In the genomic region with DNA sequence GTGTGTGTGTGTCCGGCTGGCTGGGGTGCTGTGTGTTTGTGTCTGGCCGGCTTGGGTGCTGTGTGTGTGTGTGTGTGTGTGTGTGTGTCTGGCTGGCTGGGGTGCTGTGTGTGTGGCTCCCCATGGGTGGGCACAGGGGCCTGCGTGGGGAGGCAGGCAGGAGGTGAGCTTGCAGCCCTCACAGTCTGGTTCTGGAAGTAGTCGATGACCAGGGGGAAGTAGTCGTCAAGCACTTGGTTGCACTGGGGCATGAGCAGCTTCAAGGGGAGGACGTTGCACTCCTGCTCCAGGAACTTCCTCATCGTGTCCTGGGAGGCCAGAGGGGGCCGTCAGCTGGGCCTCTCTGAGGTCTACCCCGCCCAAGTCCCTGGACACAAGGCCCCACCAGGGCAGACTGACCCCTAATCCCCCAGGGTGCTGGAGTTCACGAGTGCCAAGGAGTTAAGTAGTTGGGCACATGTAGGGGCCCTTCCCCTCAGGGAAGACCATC, we compare ENCODE assay signal across 25 cellular contexts. TPM values are rescaled to one million over a fixed set of nuclear protein-coding genes. Genes with fewer than 3 reads are reported as not detected.
DNase-seq lines count a peak whose midpoint lies in the region; FAIRE-seq and TF ChIP-seq lines count a peak whose summit lies in the region.
"Had no signal": no experiment of that assay in that cellular context is flagged by ENCODE, and none has a peak within 500 bp of the region (broad histone marks: within the 10 kb centered on the region; RNA-seq: fewer than 3 reads in every experiment).

No MANE protein-coding gene starts in this region.

- TF ChIP-seq POLR2A in uterus (IDR thresholded peaks at IDR 0.05): no peak

- no peaks in the 10 kb centered on the region for H3K27me3 ChIP-seq in H9 (ENCODE audit: insufficient read depth, low read length)
- H3K27me3 ChIP-seq in layer of hippocampus (ENCODE audit: control insufficient read depth, insufficient read depth, low read length): no peaks in the 10 kb centered on the region
- no peaks in the 10 kb centered on the region for H3K27me3 ChIP-seq in uterus
- H3K27me3 ChIP-seq: body of pancreas, heart right ventricle had no signal

- H3K4me1 ChIP-seq in H9 (ENCODE audit: insufficient read depth, low read length) (no peaks in the 10 kb centered on the region), uterus (no peaks in the 10 kb centered on the region)
- H3K4me1 ChIP-seq: body of pancreas had no signal

- no peak overlapping the region for H3K18ac ChIP-seq in H9 (ENCODE audit: insufficient read length, low read depth, low read length)

- no peak overlapping the region for H2BK120ac ChIP-seq in H9 (ENCODE audit: low read depth, low read length, poor library complexity, severe bottlenecking)

- H4K91ac ChIP-seq in H9 (ENCODE audit: insufficient read length, low read depth, low read length): no peak overlapping the region

- no peak overlapping the region for H3K27ac ChIP-seq in H9 (ENCODE audit: insufficient read length, low read depth, low read length)
- peak overlapping the region; percentile 22 for H3K27ac ChIP-seq in layer of hippocampus (ENCODE audit: low read depth, low read length)
- no peak overlapping the region for H3K27ac ChIP-seq in uterus
- H3K27ac ChIP-seq: body of pancreas, heart right ventricle had no signal

- no peaks in the 10 kb centered on the region for H3K79me1 ChIP-seq in H9 (ENCODE audit: insufficient read depth, low read depth, low read length, poor library complexity, severe bottlenecking)

- H2AK5ac ChIP-seq in H9 (ENCODE audit: insufficient read length, low read length): no peak overlapping the region

- H3K36me3 Mint-ChIP-seq in H9 (ENCODE audit: insufficient read depth in 1 of 3, low read depth in 3 of 3): no peaks in the 10 kb centered on the region
- H3K36me3 Mint-ChIP-seq: CD8-positive, alpha-beta T cell had no signal

- intact Hi-C loops in uterus (cut with DNase I; ENCODE audit: low total_unique reads): no loop called here

- no peak overlapping the region for H2BK15ac ChIP-seq in H9 (ENCODE audit: low read depth, low read length)

- H3K9ac ChIP-seq in H9 (ENCODE audit: extremely low read depth, insufficient read length, low read length): no peak overlapping the region

- no peak for FAIRE-seq in D721Med (lab: Jason Lieb, UNC)
- FAIRE-seq: colon, endometrium had no signal

- no peak overlapping the region for H3T11ph ChIP-seq in H9 (ENCODE audit: low read length)

- H3K4me3 Mint-ChIP-seq in H9: no peak overlapping the region; a peak in 1 of 5 replicates
- H3K4me3 Mint-ChIP-seq: activated T-helper 1 cell treated with anti-CD3 and anti-CD28 coated beads, Interleukin-12 subunit alpha, Interleukin-12 subunit beta, Interleukin-2, Interleukin-4 antibody, amounts not matched to agents 30 ng/mL and 10 ng/mL and 1 ng/mL, durations not matched to agents 14 hours and 24 hours and 36 hours; CD8-positive, alpha-beta T cell had no signal

- H3K23ac ChIP-seq in H9 (ENCODE audit: insufficient read length, low read depth, low read length): no peak overlapping the region

- H3K14ac ChIP-seq in H9 (ENCODE audit: insufficient read depth, low read length): no peak overlapping the region; the same call in 1 of the 2 replicates

- no peak overlapping the region for H4K5ac ChIP-seq in H9 (ENCODE audit: insufficient read length, low read depth, low read length)

- H3K23me2 ChIP-seq in H9 (ENCODE audit: insufficient read length, low read depth, low read length, poor library complexity, severe bottlenecking): no peaks in the 10 kb centered on the region

- no peak overlapping the region for H2BK5ac ChIP-seq in H9 (ENCODE audit: insufficient read length, low read length)

- no peak overlapping the region for H3K4me3 ChIP-seq in uterus
- H3K4me3 ChIP-seq: body of pancreas, heart right ventricle, smooth muscle cell had no signal

- H3K4me2 ChIP-seq in H9 (ENCODE audit: insufficient read depth, insufficient read length, low read length): no peak overlapping the region
- H3K4me2 ChIP-seq: smooth muscle cell had no signal

- peaks cover 7% of the 10 kb centered on the region for H3K27me3 Mint-ChIP-seq in H9 (ENCODE audit: low read depth)
- H3K27me3 Mint-ChIP-seq: progenitor cell of endocrine pancreas had no signal

- H2BK12ac ChIP-seq in H9 (ENCODE audit: insufficient read length, low read depth, low read length): no peak overlapping the region

- H3K4ac ChIP-seq in H9 (ENCODE audit: low read depth, low read length): no peak overlapping the region

- H3K27ac Mint-ChIP-seq in H9: peak overlapping the region in 2 of 3 experiments; percentile 61 to 86; a peak in 2 of 7 replicates
- H3K27ac Mint-ChIP-seq: activated T-helper 1 cell treated with anti-CD3 and anti-CD28 coated beads, Interleukin-12 subunit alpha, Interleukin-12 subunit beta, Interleukin-2, Interleukin-4 antibody, amounts not matched to agents 30 ng/mL and 10 ng/mL and 1 ng/mL, durations not matched to agents 14 hours and 24 hours and 36 hours; CD8-positive, alpha-beta T cell had no signal

- no peak overlapping the region for H4K8ac ChIP-seq in H9 (replicated peaks; ENCODE audit: insufficient read length, low read depth, low read length)

- H3K4me1 Mint-ChIP-seq in H9: peaks cover 3 to 4% of the 10 kb centered on the region in 2 experiments; a peak in 1 of 4 replicates

- H3K79me2 ChIP-seq in H9 (ENCODE audit: insufficient read depth, low read length): no peaks in the 10 kb centered on the region

- no peaks in the 10 kb centered on the region for H4K20me1 ChIP-seq in H9 (ENCODE audit: control insufficient read depth, insufficient read depth, insufficient read length)

- no peak overlapping the region for H2BK20ac ChIP-seq in H9 (ENCODE audit: low read depth, low read length, poor library complexity, severe bottlenecking)

- DNase-seq in H9 (no peak), SKM-1 (lab: John Stamatoyannopoulos, UW; ENCODE audit: unreplicated experiment) (peak; percentile 81), pons (ENCODE audit: low spot score) (peak; percentile 66), uterus (no peak), SW480 (ENCODE audit: low spot score) (no peak), NCI-H2227 (lab: John Stamatoyannopoulos, UW; ENCODE audit: unreplicated experiment) (no peak), D721Med (ENCODE audit: insufficient read length, low spot score) (no peak)
- DNase-seq: activated CD4-positive, CD25-positive, alpha-beta regulatory T cell treated with anti-CD3 and anti-CD28 coated beads, Interleukin-2, amount 50 U/mL, for 72 hours; CD8-positive, alpha-beta T cell; DMS79 treated with DMSO at 0.1 percent for 48 hours; heart right ventricle; NCI-H1092; NCI-H2107; NCI-H510A treated with DMSO at 0.1 percent for 48 hours; SHP77; stimulated activated CD4-positive, alpha-beta T cell treated with anti-CD3 and anti-CD28 coated beads, Interleukin-4, amount 100 ng/mL, for 24 hours had no signal

- no peak overlapping the region for H3K56ac ChIP-seq in H9 (ENCODE audit: insufficient read length, low read depth, low read length)

- no peaks in the 10 kb centered on the region for H3K36me3 ChIP-seq in uterus
- H3K36me3 ChIP-seq: heart right ventricle had no signal

- WGBS in H9 (ENCODE audit: extremely low coverage, insufficient read length, low lambda C conversion rate): no CpG with 5 or more reads among the region's 10 CpGs

- TF ChIP-seq CTCF in H9 (conservative IDR thresholded peaks at IDR 0.05) (no peak), uterus (IDR thresholded peaks at IDR 0.05) (no peak), D721Med (IDR thresholded peaks at IDR 0.05; ENCODE audit: insufficient read depth, missing control alignments) (no peak)

- no peaks in the 10 kb centered on the region for H3K9me3 Mint-ChIP-seq in H9
- H3K9me3 Mint-ChIP-seq: activated T-helper 1 cell treated with anti-CD3 and anti-CD28 coated beads, Interleukin-12 subunit alpha, Interleukin-12 subunit beta, Interleukin-2, Interleukin-4 antibody, amounts not matched to agents 30 ng/mL and 10 ng/mL and 1 ng/mL, durations not matched to agents 14 hours and 24 hours and 36 hours; CD8-positive, alpha-beta T cell had no signal

- H3K9me3 ChIP-seq in H9 (ENCODE audit: control insufficient read depth, low read depth, low read length) (no peaks in the 10 kb centered on the region), uterus (no peaks in the 10 kb centered on the region)
- H3K9me3 ChIP-seq: body of pancreas, heart right ventricle had no signal

- no peak overlapping the region for H2AFZ ChIP-seq in H9 (ENCODE audit: low read length)

RNA-seq across cellular contexts. Expression of a gene that starts 1.5 kb away (rescaled TPM):
- total RNA-seq in H9 (2021): not detected in 2 replicates
- total RNA-seq in uterus: 1 to 10 TPM in 1 of 4 donors, not detected in 3; 1.4 TPM
- total RNA-seq: activated T-helper 1 cell treated with anti-CD3 and anti-CD28 coated beads, Interleukin-12 subunit alpha, Interleukin-12 subunit beta, Interleukin-2, Interleukin-4 antibody, amounts not matched to agents 30 ng/mL and 10 ng/mL and 1 ng/mL, durations not matched to agents 14 hours and 24 hours and 36 hours; body of pancreas; CD8-positive, alpha-beta T cell; lung microvascular endothelial cell; progenitor cell of endocrine pancreas; smooth muscle cell; T-helper 2 cell treated with Interferon-gamma antibody and Interleukin-4, amounts not matched to agents 100 ng/mL and 5 ng/mL, for 36 hours had no signal

RNA-seq across cellular contexts. Expression of a gene that starts 27.7 kb away (rescaled TPM):
- total RNA-seq in H9 (2021) (not detected in 2 replicates), uterus (1 to 10 TPM in 2 of 4 donors, under 1 TPM in 1, not detected in 1; 0.48 to 5.9 (median 4.8) TPM)
- total RNA-seq: lung microvascular endothelial cell, progenitor cell of endocrine pancreas, smooth muscle cell had no signal

RNA-seq across cellular contexts. Expression of a gene that starts 50.5 kb away (rescaled TPM):
- 77.9 and 79.2 TPM in 2 replicates for total RNA-seq in H9 (2021)
- total RNA-seq in uterus: 100 to 1,000 TPM in 2 of 4 donors, 10 to 100 TPM in 2; 38.6 to 215 (median 106) TPM

RNA-seq across cellular contexts. Expression of a gene that starts 54.6 kb away (rescaled TPM):
- total RNA-seq in H9 (2021) (39.6 and 40.4 TPM in 2 replicates), uterus (10 to 100 TPM; 19.0 to 44.8 (median 28.2) TPM)

Comparison
In these comparisons a context has a peak if more than half of its experiments do, and no peak if none do; other contexts are left out.
1. DNase-seq: peak in SKM-1 (single experiment) and pons (single experiment); none in H9 (single experiment), uterus (0 of 2), SW480 (single experiment), NCI-H2227 (single experiment) and D721Med (single experiment).